ENCODE assay signal across 16 cellular contexts in the genomic region with DNA sequence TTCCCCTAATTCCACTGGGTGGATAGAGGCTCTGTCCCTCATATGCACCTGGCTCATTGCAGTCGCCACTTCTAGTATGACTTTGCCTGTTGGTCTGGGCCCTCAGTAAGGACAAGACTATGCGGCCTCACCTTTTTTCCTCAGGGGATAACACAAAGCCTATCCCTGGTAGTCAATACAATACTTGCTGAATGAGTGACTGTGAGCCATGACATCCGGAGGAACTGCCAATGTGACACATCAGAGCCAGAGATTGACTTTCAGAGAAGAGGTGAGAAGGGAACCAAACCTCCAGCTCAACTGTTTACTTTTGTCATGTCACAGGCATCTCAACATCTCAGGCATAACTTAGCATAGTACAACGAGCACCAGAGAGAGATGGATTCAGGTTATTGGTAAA.
DNase-seq lines count a peak whose midpoint lies in the region; ATAC-seq, FAIRE-seq and TF ChIP-seq lines count a peak whose summit lies in the region.
"Had no signal": no experiment of that assay in that cellular context is flagged by ENCODE, and none has a peak within 500 bp of the region (broad histone marks: within the 10 kb centered on the region; RNA-seq: fewer than 3 reads in every experiment).

No MANE protein-coding gene starts in this region.

- no peaks in the 10 kb centered on the region for H3K36me3 ChIP-seq in GM12878 (ENCODE audit: control insufficient read depth in 2 of 2, insufficient read depth in 2 of 2, low read length in 1 of 2)
- H3K36me3 ChIP-seq: HAP-1 had no signal

- no peak overlapping the region for H3K27ac ChIP-seq in GM12878 (ENCODE audit: control insufficient read depth, insufficient read depth)

- no peak for FAIRE-seq in GM12878 (lab: Jason Lieb, UNC)
- FAIRE-seq: G401.6 had no signal

- H3K4me3 Mint-ChIP-seq in stimulated activated effector memory CD8-positive, alpha-beta T cell treated with anti-CD3 and anti-CD28 coated beads, Interleukin-12 subunit alpha, Interleukin-12 subunit beta, amount 100 ng/mL, for 72 hours, result no peak overlapping the region
- H3K4me3 Mint-ChIP-seq: CD8-positive, alpha-beta T cell; GM23338; HFFc6 had no signal

- RAD21 ChIA-PET in GM12878 (lab: Charles Lee; ENCODE audit: unreplicated experiment), result no interaction called here

- TF ChIP-seq RAD21 in GM12878 (IDR thresholded peaks at IDR 0.05; ENCODE audit: insufficient read depth, low read depth, low read length), result no peak

- peak; percentile 54 for DNase-seq in HT1080 (ENCODE audit: low read depth)
- no peak for DNase-seq in GM12878 (ENCODE audit: low read depth, low spot score)
- DNase-seq in stimulated activated effector memory CD8-positive, alpha-beta T cell treated with anti-CD3 and anti-CD28 coated beads, Interleukin-12 subunit alpha, Interleukin-12 subunit beta, amount 100 ng/mL, for 72 hours (ENCODE audit: low spot score in 2 of 2), result no peak
- no peak for DNase-seq in 8988T
- DNase-seq in posterior cingulate gyrus, result no peak
- DNase-seq: C1 segment of cervical spinal cord; Caco-2; CD8-positive, alpha-beta T cell; DMS153; DND-41; HFFc6 had no signal

- no peaks in the 10 kb centered on the region for H4K20me1 ChIP-seq in GM12878 (ENCODE audit: control insufficient read depth, insufficient read depth)

- no peak overlapping the region for H3K4me3 ChIP-seq in GM12878
- H3K4me3 ChIP-seq: GM23338, HAP-1 had no signal

- BruUV-seq in GM12878 (replicated peaks; lab: Mats Ljungman, UMichigan), result no TSS peak

- ATAC-seq in GM12878, result peak; percentile 47
- peak; percentile 62 for ATAC-seq in esophagus mucosa
- ATAC-seq in stimulated activated effector memory CD8-positive, alpha-beta T cell treated with anti-CD3 and anti-CD28 coated beads, Interleukin-12 subunit alpha, Interleukin-12 subunit beta, amount 100 ng/mL, for 72 hours, result peak; percentile 65
- no peak for ATAC-seq in HG03354 (IDR thresholded peaks at IDR 0.05; ENCODE audit: poor library complexity, severe bottlenecking, unreplicated experiment)
- ATAC-seq: CD8-positive, alpha-beta T cell; GM23338 had no signal

- 0% methylated on average over 4 of the region's 4 CpGs for WGBS in GM12878 (ENCODE audit: insufficient coverage, insufficient replicate concordance, low lambda C conversion rate, missing lambda C conversion rate)

- TF ChIP-seq EP300 in GM12878 (IDR thresholded peaks at IDR 0.05; ENCODE audit: borderline replicate concordance in 1 of 2, control insufficient read depth in 1 of 2, low read depth in 2 of 2, low read length in 2 of 2), result no peak

- TF ChIP-seq CTCF in GM12878 (IDR thresholded peaks at IDR 0.05 in 2 of 3, conservative IDR thresholded peaks at IDR 0.05 in 1 of 3; ENCODE audit: control insufficient read depth in 2 of 3, extremely low read depth in 1 of 3, insufficient read depth in 1 of 3, low read depth in 3 of 3, low read length in 3 of 3), result no peak

- no peaks in the 10 kb centered on the region for H3K9me3 ChIP-seq in GM12878 (replicated peaks; ENCODE audit: control insufficient read depth, insufficient read depth, low read length)
- H3K9me3 ChIP-seq: Caco-2, HAP-1 had no signal

- in situ Hi-C loops in GM12878 (cut with MboI), result no loop called here

- no peak overlapping the region for H2AFZ ChIP-seq in GM12878 (ENCODE audit: control insufficient read depth, low read depth, low read length)
- H2AFZ ChIP-seq: GM23338 had no signal

- POLR2A ChIA-PET in GM12878 (lab: Charles Lee), result no interaction called here

- no peak overlapping the region for H3K27ac Mint-ChIP-seq in stimulated activated effector memory CD8-positive, alpha-beta T cell treated with anti-CD3 and anti-CD28 coated beads, Interleukin-12 subunit alpha, Interleukin-12 subunit beta, amount 100 ng/mL, for 72 hours
- H3K27ac Mint-ChIP-seq: CD8-positive, alpha-beta T cell; GM23338; HFFc6 had no signal

- no peaks in the 10 kb centered on the region for H3K27me3 ChIP-seq in GM12878 (replicated peaks in 1 of 2; ENCODE audit: control insufficient read depth in 2 of 2, insufficient read depth in 2 of 2, low read length in 1 of 2)

- no peak for TF ChIP-seq POLR2A in GM12878 (IDR thresholded peaks at IDR 0.05; ENCODE audit: low read depth, low read length)

- H3K9ac ChIP-seq in GM12878 (ENCODE audit: control insufficient read depth, insufficient read depth, low read length), result no peak overlapping the region

- H3K9me3 Mint-ChIP-seq in stimulated activated effector memory CD8-positive, alpha-beta T cell treated with anti-CD3 and anti-CD28 coated beads, Interleukin-12 subunit alpha, Interleukin-12 subunit beta, amount 100 ng/mL, for 72 hours, result peaks cover 3% of the 10 kb centered on the region
- H3K9me3 Mint-ChIP-seq: CD8-positive, alpha-beta T cell had no signal

- CTCF ChIA-PET in GM12878 (lab: Yijun Ruan, JAX), result interaction anchor here (0.7 kb wide), 1 partner anchor 321 kb away, joined by 3 read pairs; no protein-coding TSS in a partner anchor

- no peaks in the 10 kb centered on the region for H3K79me2 ChIP-seq in GM12878 (ENCODE audit: control insufficient read depth, insufficient read depth, low read length)

- SMC1A ChIA-PET in GM12878 (lab: Charles Lee; ENCODE audit: uncharacterized antibody, unreplicated experiment), result no interaction called here

- no peaks in the 10 kb centered on the region for H3K4me1 Mint-ChIP-seq in stimulated activated effector memory CD8-positive, alpha-beta T cell treated with anti-CD3 and anti-CD28 coated beads, Interleukin-12 subunit alpha, Interleukin-12 subunit beta, amount 100 ng/mL, for 72 hours
- H3K4me1 Mint-ChIP-seq: GM23338 had no signal

- H3K4me1 ChIP-seq in GM12878 (ENCODE audit: control insufficient read depth, insufficient read depth, low read length), result no peaks in the 10 kb centered on the region
- H3K4me1 ChIP-seq: Caco-2, HAP-1 had no signal

- H3K4me2 ChIP-seq in GM12878 (ENCODE audit: control insufficient read depth, insufficient read depth), result no peak overlapping the region
- H3K4me2 ChIP-seq: GM23338 had no signal

- H3K36me3 Mint-ChIP-seq in stimulated activated effector memory CD8-positive, alpha-beta T cell treated with anti-CD3 and anti-CD28 coated beads, Interleukin-12 subunit alpha, Interleukin-12 subunit beta, amount 100 ng/mL, for 72 hours, result no peaks in the 10 kb centered on the region
- H3K36me3 Mint-ChIP-seq: CD8-positive, alpha-beta T cell had no signal

- intact Hi-C loops in GM12878 (cut with micrococcal nuclease; ENCODE audit: unreplicated experiment) (no loop called here), posterior cingulate gyrus (cut with DNase I) (no loop called here)

TF ChIP-seq in GM12878, 131 proteins besides CTCF, POLR2A, EP300 and RAD21 (continues in another document):
- TF ChIP-seq STAT1 (conservative IDR thresholded peaks at IDR 0.05) (no peak), SP1 (IDR thresholded peaks at IDR 0.05; ENCODE audit: low read depth, low read length) (no peak), CHD2 (IDR thresholded peaks at IDR 0.05; ENCODE audit: borderline replicate concordance, low read depth, low read length) (no peak), ZNF217 (IDR thresholded peaks at IDR 0.05) (no peak), RUNX3 (IDR thresholded peaks at IDR 0.05; ENCODE audit: low read length) (no peak), SMC3 (IDR thresholded peaks at IDR 0.05; ENCODE audit: borderline replicate concordance, low read length) (no peak), EZH2 (IDR thresholded peaks at IDR 0.05; ENCODE audit: borderline replicate concordance, control insufficient read depth, low read depth, low read length) (no peak), IKZF1 (conservative IDR thresholded peaks at IDR 0.05) (no peak)
- TF ChIP-seq, protein P1, sequence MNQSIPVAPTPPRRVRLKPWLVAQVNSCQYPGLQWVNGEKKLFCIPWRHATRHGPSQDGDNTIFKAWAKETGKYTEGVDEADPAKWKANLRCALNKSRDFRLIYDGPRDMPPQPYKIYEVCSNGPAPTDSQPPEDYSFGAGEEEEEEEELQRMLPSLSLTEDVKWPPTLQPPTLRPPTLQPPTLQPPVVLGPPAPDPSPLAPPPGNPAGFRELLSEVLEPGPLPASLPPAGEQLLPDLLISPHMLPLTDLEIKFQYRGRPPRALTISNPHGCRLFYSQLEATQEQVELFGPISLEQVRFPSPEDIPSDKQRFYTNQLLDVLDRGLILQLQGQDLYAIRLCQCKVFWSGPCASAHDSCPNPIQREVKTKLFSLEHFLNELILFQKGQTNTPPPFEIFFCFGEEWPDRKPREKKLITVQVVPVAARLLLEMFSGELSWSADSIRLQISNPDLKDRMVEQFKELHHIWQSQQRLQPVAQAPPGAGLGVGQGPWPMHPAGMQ (IDR thresholded peaks at IDR 0.05; ENCODE audit: borderline replicate concordance), result no peak
- TF ChIP-seq, protein P2, sequence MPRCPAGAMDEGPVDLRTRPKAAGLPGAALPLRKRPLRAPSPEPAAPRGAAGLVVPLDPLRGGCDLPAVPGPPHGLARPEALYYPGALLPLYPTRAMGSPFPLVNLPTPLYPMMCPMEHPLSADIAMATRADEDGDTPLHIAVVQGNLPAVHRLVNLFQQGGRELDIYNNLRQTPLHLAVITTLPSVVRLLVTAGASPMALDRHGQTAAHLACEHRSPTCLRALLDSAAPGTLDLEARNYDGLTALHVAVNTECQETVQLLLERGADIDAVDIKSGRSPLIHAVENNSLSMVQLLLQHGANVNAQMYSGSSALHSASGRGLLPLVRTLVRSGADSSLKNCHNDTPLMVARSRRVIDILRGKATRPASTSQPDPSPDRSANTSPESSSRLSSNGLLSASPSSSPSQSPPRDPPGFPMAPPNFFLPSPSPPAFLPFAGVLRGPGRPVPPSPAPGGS (IDR thresholded peaks at IDR 0.05; ENCODE audit: borderline replicate concordance, insufficient read depth, low read depth, low read length, poor library complexity, severe bottlenecking), result no peak
- TF ChIP-seq, protein P3, sequence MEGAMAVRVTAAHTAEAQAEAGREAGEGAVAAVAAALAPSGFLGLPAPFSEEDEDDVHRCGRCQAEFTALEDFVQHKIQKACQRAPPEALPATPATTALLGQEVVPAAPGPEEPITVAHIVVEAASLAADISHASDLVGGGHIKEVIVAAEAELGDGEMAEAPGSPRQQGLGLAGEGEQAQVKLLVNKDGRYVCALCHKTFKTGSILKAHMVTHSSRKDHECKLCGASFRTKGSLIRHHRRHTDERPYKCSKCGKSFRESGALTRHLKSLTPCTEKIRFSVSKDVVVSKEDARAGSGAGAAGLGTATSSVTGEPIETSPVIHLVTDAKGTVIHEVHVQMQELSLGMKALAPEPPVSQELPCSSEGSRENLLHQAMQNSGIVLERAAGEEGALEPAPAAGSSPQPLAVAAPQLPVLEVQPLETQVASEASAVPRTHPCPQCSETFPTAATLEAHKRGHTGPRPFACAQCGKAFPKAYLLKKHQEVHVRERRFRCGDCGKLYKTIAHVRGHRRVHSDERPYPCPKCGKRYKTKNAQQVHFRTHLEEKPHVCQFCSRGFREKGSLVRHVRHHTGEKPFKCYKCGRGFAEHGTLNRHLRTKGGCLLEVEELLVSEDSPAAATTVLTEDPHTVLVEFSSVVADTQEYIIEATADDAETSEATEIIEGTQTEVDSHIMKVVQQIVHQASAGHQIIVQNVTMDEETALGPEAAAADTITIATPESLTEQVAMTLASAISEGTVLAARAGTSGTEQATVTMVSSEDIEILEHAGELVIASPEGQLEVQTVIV (IDR thresholded peaks at IDR 0.05; ENCODE audit: borderline replicate concordance, partially characterized antibody), result no peak
